Comparison of ENCODE assay signal across 8 cellular contexts in the genomic region with DNA sequence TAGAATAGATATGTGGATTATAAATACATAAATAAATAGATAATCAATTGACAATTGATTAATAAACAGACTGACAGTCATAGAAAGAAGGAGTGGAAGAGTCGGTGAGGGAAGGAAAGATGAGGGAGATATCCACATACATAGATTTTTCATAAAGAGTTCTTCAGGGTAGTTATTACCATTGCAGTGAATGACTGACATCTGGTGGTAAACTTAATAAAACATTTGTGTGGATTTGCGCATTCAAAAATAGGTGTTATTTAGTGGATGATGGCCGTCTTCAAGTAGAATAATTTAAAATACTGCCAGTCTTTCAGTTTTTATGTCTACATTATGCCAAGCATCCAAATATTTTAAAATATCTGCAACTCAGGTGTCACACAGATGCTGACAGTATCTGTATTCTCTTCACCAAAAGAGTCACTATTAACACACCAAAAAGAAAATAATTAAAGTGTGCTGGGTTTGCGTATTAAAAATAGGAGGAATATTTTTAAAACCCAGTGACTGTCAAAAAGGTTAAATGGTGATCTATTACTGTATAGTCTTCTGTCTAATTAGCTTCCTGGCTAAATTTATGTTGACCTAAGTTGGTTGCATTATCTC.
DNase-seq lines count a peak whose midpoint lies in the region; ATAC-seq and TF ChIP-seq lines count a peak whose summit lies in the region.

No MANE protein-coding gene starts in this region.

- peak; percentile 60 for DNase-seq in DMS53 treated with DMSO at 0.1 percent for 48 hours (lab: John Stamatoyannopoulos, UW; ENCODE audit: unreplicated experiment)
- DNase-seq in LNCaP clone FGC (ENCODE audit: low read depth), result peak; percentile 39
- DNase-seq in SHP77 treated with DMSO at 0.1 percent for 48 hours (lab: John Stamatoyannopoulos, UW), result peak; percentile 57
- DNase-seq in glomerular endothelial cell (ENCODE audit: extremely low read depth, low read depth, low spot score), result peak; percentile 36
- DNase-seq in type B pancreatic cell (ENCODE audit: extremely low spot score, unreplicated experiment), result no peak
- DNase-seq in NCI-H1930 (lab: John Stamatoyannopoulos, UW), result no peak
- DNase-seq in T-helper 2 cell treated with Interferon-gamma antibody and Interleukin-4, amounts not matched to agents 5 μg/mL and 100 μg/mL, for 36 hours (ENCODE audit: low spot score), result no peak

- H3K4me1 Mint-ChIP-seq in type B pancreatic cell (ENCODE audit: unreplicated experiment), result no peaks in the 10 kb centered on the region
- H3K4me1 Mint-ChIP-seq in T-helper 2 cell treated with Interferon-gamma antibody and Interleukin-4, amounts not matched to agents 5 μg/mL and 100 μg/mL, for 36 hours (ENCODE audit: low read depth), result no peaks in the 10 kb centered on the region

- no peaks in the 10 kb centered on the region for H3K36me3 Mint-ChIP-seq in type B pancreatic cell
- no peaks in the 10 kb centered on the region for H3K36me3 Mint-ChIP-seq in T-helper 2 cell treated with Interferon-gamma antibody and Interleukin-4, amounts not matched to agents 5 μg/mL and 100 μg/mL, for 36 hours (ENCODE audit: low read depth)

- H3K9me3 Mint-ChIP-seq in type B pancreatic cell, result no peaks in the 10 kb centered on the region
- no peaks in the 10 kb centered on the region for H3K9me3 Mint-ChIP-seq in T-helper 2 cell treated with Interferon-gamma antibody and Interleukin-4, amounts not matched to agents 5 μg/mL and 100 μg/mL, for 36 hours

- ATAC-seq in GM19455 (IDR thresholded peaks at IDR 0.05; ENCODE audit: unreplicated experiment), result no peak

- no peak overlapping the region for H3K4me3 ChIP-seq in LNCaP clone FGC (ENCODE audit: low read depth, low read length)

- TF ChIP-seq CTCF in LNCaP clone FGC (IDR thresholded peaks at IDR 0.05; ENCODE audit: control insufficient read depth, extremely low read depth, insufficient read depth) (peak; percentile 51), type B pancreatic cell (conservative IDR thresholded peaks at IDR 0.05) (peak; percentile 70)

- no peak overlapping the region for H3K27ac Mint-ChIP-seq in type B pancreatic cell
- H3K27ac Mint-ChIP-seq in T-helper 2 cell treated with Interferon-gamma antibody and Interleukin-4, amounts not matched to agents 5 μg/mL and 100 μg/mL, for 36 hours, result no peak overlapping the region

- H3K27me3 Mint-ChIP-seq in type B pancreatic cell, result no peaks in the 10 kb centered on the region
- peaks cover 11% of the 10 kb centered on the region for H3K27me3 Mint-ChIP-seq in T-helper 2 cell treated with Interferon-gamma antibody and Interleukin-4, amounts not matched to agents 5 μg/mL and 100 μg/mL, for 36 hours (ENCODE audit: low read depth)

- no peak overlapping the region for H3K4me3 Mint-ChIP-seq in type B pancreatic cell
- H3K4me3 Mint-ChIP-seq in T-helper 2 cell treated with Interferon-gamma antibody and Interleukin-4, amounts not matched to agents 5 μg/mL and 100 μg/mL, for 36 hours, result no peak overlapping the region

Comparison
In these comparisons a context has a peak if more than half of its experiments do, and no peak if none do; other contexts are left out.
1. DNase-seq: peak in DMS53 treated with DMSO at 0.1 percent for 48 hours (single experiment), LNCaP clone FGC (single experiment), SHP77 treated with DMSO at 0.1 percent for 48 hours (single experiment) and glomerular endothelial cell (single experiment); none in type B pancreatic cell (single experiment), NCI-H1930 (0 of 2) and T-helper 2 cell treated with Interferon-gamma antibody and Interleukin-4, amounts not matched to agents 5 μg/mL and 100 μg/mL, for 36 hours (single experiment).